In the genomic region with DNA sequence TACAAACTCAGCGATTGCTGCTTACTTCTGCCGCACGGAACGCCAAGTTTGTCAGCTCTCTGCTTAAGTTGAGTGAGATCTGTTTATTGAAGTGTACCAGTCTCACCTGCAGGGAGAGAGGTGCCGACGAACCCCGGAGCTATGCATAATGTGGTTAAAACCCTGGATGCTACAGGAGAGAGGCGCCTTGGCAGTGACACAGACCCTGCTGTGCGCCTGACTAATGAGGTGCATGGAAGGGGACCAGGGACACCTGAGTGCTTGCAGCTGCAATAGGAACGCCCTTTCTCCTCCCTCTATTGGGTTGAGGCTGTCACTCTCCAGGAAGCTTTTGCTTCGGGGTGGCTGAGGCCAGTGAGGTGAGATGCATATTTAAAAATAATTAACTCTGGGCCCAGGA, we compare ENCODE assay signal across 12 cellular contexts. TPM values are rescaled to one million over a fixed set of nuclear protein-coding genes. Genes with fewer than 3 reads are reported as not detected.
A peak's percentile ranks its signal among the peaks of the same experiment; 100 is the strongest.
DNase-seq lines count a peak whose midpoint lies in the region; ATAC-seq and TF ChIP-seq lines count a peak whose summit lies in the region.
"Had no signal": no experiment of that assay in that cellular context is flagged by ENCODE, and none has a peak within 500 bp of the region (broad histone marks: within the 10 kb centered on the region; RNA-seq: fewer than 3 reads in every experiment).

No MANE protein-coding gene starts in this region.

- no peak overlapping the region for H2AFZ ChIP-seq in ACC112 (ENCODE audit: low read length, unreplicated experiment)

- in situ Hi-C loops in GM13976 (cut with MboI; ENCODE audit: low sequenced_read_pairs, unreplicated experiment), result no loop called here

- no peak overlapping the region for H3K27ac Mint-ChIP-seq in activated naive CD8-positive, alpha-beta T cell treated with anti-CD3 and anti-CD28 coated beads for 36 hours

- TF ChIP-seq CTCF in GM13976 (IDR thresholded peaks at IDR 0.05; ENCODE audit: borderline replicate concordance, control extremely low read depth, extremely low read depth, insufficient read depth, missing control alignments), result no peak

- H3K27me3 ChIP-seq in ACC112 (ENCODE audit: insufficient read depth, low read length) (peaks cover 85% of the 10 kb centered on the region), mucosa of stomach (ENCODE audit: control insufficient read depth, insufficient read depth, low read length) (peaks cover 9% of the 10 kb centered on the region)

- no peaks in the 10 kb centered on the region for H3K36me3 Mint-ChIP-seq in activated naive CD8-positive, alpha-beta T cell treated with anti-CD3 and anti-CD28 coated beads for 36 hours

- peaks cover 13% of the 10 kb centered on the region for H3K4me1 Mint-ChIP-seq in activated naive CD8-positive, alpha-beta T cell treated with anti-CD3 and anti-CD28 coated beads for 36 hours

- no peaks in the 10 kb centered on the region for H3K9me3 Mint-ChIP-seq in activated naive CD8-positive, alpha-beta T cell treated with anti-CD3 and anti-CD28 coated beads for 36 hours

- H3K9me3 ChIP-seq in mucosa of stomach (ENCODE audit: control insufficient read depth, low read length), result no peaks in the 10 kb centered on the region
- H3K9me3 ChIP-seq: HAP-1, tibial artery had no signal

- DNase-seq in GM13976 (ENCODE audit: low spot score) (peak; percentile 9), globus pallidus (ENCODE audit: low spot score) (no peak)
- DNase-seq in activated naive CD8-positive, alpha-beta T cell treated with anti-CD3 and anti-CD28 coated beads for 36 hours, result no peak
- DNase-seq in activated CD4-positive, CD25-positive, alpha-beta regulatory T cell (lab: John Stamatoyannopoulos, UW), result no peak
- DNase-seq: tibial artery had no signal

- peak overlapping the region; percentile 54 for H3K4me3 Mint-ChIP-seq in activated naive CD8-positive, alpha-beta T cell treated with anti-CD3 and anti-CD28 coated beads for 36 hours

- H3K36me3 ChIP-seq in ACC112 (ENCODE audit: insufficient read depth, low read length), result no peaks in the 10 kb centered on the region
- no peaks in the 10 kb centered on the region for H3K36me3 ChIP-seq in mucosa of stomach (ENCODE audit: control insufficient read depth, insufficient read depth, low read length)
- H3K36me3 ChIP-seq: HAP-1, tibial artery had no signal

- ATAC-seq in GM19395 (IDR thresholded peaks at IDR 0.05; ENCODE audit: unreplicated experiment) (no peak), GM19452 (IDR thresholded peaks at IDR 0.05; ENCODE audit: unreplicated experiment) (no peak)

- no peaks in the 10 kb centered on the region for H3K79me2 ChIP-seq in ACC112 (ENCODE audit: control insufficient read depth, insufficient read depth, low read length, unreplicated experiment)

- peak overlapping the region; percentile 64 for H3K9ac ChIP-seq in mucosa of stomach (ENCODE audit: low read length)

- H3K27me3 Mint-ChIP-seq in activated naive CD8-positive, alpha-beta T cell treated with anti-CD3 and anti-CD28 coated beads for 36 hours, result peaks cover 62% of the 10 kb centered on the region

- H3K4me1 ChIP-seq in ACC112 (ENCODE audit: control insufficient read depth, insufficient read depth, low read length, unreplicated experiment) (no peaks in the 10 kb centered on the region), mucosa of stomach (ENCODE audit: control insufficient read depth, insufficient read depth, low read length) (peaks cover 21% of the 10 kb centered on the region)
- H3K4me1 ChIP-seq: HAP-1 had no signal

- peak overlapping the region; percentile 78 for H3K4me3 ChIP-seq in ACC112 (ENCODE audit: low read depth, low read length)
- peak overlapping the region; percentile 66 for H3K4me3 ChIP-seq in mucosa of stomach (ENCODE audit: low read length)
- H3K4me3 ChIP-seq: HAP-1, lung had no signal

- H3K27ac ChIP-seq in ACC112 (ENCODE audit: low read depth, low read length), result no peak overlapping the region
- H3K27ac ChIP-seq: HL-60, tibial artery had no signal

RNA-seq across cellular contexts. Expression of gene SLC9A2, which starts 1.0 kb away (rescaled TPM):
- under 1 TPM in 1 of 2 experiments, not detected in 1; 0.04 TPM for total RNA-seq in activated naive CD8-positive, alpha-beta T cell treated with anti-CD3 and anti-CD28 coated beads for 36 hours
